Comparison of ENCODE assay signal across 8 cellular contexts in genomic region chr19:57362997-57363705, GRCh38.
DNase-seq lines count a peak whose midpoint lies in the region; ATAC-seq and TF ChIP-seq lines count a peak whose summit lies in the region.

TRAPPC2B (plus strand) TSS chr19:57363551; CDS start chr19:57364834, 1,283 bp downstream.
ZNF547 (plus strand) TSS chr19:57363551; CDS start chr19:57368556, 5,005 bp downstream.

- H3K27me3 Mint-ChIP-seq in central memory CD8-positive, alpha-beta T cell, result no peaks in the 10 kb centered on the region

- H3K4me3 Mint-ChIP-seq in central memory CD8-positive, alpha-beta T cell, result peak within 1 kb of the TSS; percentile 88

- peaks cover 13% of the 10 kb centered on the region for H3K36me3 Mint-ChIP-seq in central memory CD8-positive, alpha-beta T cell (ENCODE audit: insufficient read depth)

- H3K9me3 Mint-ChIP-seq in central memory CD8-positive, alpha-beta T cell, result peaks cover 7% of the 10 kb centered on the region

- TF ChIP-seq CTCF in AG09319 (IDR thresholded peaks at IDR 0.05; ENCODE audit: low read depth, low read length), result no peak

- ATAC-seq in GM19025 (IDR thresholded peaks at IDR 0.05; ENCODE audit: low read depth, unreplicated experiment) (peak; percentile 91), HG03280 (IDR thresholded peaks at IDR 0.05; ENCODE audit: unreplicated experiment) (peak; percentile 92)
- peak; percentile 94 for ATAC-seq in central memory CD8-positive, alpha-beta T cell (replicated peaks; ENCODE audit: extremely low read depth, poor library complexity, severe bottlenecking)

- H3K4me1 Mint-ChIP-seq in central memory CD8-positive, alpha-beta T cell, result peaks cover 19% of the 10 kb centered on the region

- peak within 1 kb of the TSS; percentile 97 for H3K27ac Mint-ChIP-seq in central memory CD8-positive, alpha-beta T cell (ENCODE audit: low read depth)

- DNase-seq in AG09319 (ENCODE audit: extremely low read depth, low read depth), result peak; percentile 99
- peak; percentile 89 for DNase-seq in NCI-H345 treated with DMSO at 0.1 percent for 48 hours (lab: John Stamatoyannopoulos, UW; ENCODE audit: unreplicated experiment)
- peak; percentile 95 for DNase-seq in activated CD4-positive, CD25-positive, alpha-beta regulatory T cell treated with anti-CD3 and anti-CD28 coated beads, Interleukin-2, amount 50 U/mL, for 16 hours (ENCODE audit: low read depth, low spot score)
- peak; percentile 96 to 99 for DNase-seq in central memory CD8-positive, alpha-beta T cell (ENCODE audit: low spot score in 2 of 2)
- DNase-seq in inferior parietal cortex (ENCODE audit: extremely low spot score), result peak; percentile 98
- DNase-seq in smooth muscle cell of the brain vasculature (ENCODE audit: low read depth, low spot score), result peak; percentile 98

Comparison
In these comparisons a context has a peak if more than half of its experiments do, and no peak if none do; other contexts are left out.
1. Peak in every context shown above with its lines: DNase-seq and ATAC-seq.